Comparison of ENCODE assay signal across 8 cellular contexts in the genomic region with DNA sequence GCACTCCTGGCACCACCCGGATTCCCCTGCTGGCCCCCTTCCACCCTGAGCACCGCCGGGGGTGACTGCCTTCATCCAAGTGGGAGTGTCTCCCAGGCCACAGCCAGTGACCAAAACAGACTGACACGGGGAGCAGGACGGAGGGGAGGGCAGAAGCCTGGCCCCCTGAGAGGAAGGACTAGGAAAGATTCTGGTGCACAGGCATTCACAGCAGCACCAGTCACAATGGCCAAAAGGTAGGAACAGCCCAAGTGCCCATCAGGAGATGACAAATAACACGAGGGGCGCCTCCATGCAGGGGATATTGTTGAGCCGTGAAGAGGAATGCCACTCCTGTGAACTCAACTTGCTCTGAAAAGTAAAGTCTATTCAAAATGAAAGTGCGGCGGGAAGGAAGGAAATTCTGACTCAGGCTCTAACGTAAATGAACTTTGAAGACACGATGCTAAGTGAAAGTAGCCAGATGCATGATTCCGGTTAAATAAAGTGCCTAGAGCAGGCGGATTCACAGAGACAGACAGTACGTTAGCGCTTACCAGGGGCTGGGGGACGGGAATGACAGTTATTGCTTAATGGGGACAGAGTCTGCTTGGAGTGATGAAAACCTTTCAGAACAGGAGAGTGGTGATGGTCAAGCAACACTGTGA.
DNase-seq lines count a peak whose midpoint lies in the region; ATAC-seq and TF ChIP-seq lines count a peak whose summit lies in the region.

No MANE protein-coding gene starts in this region.

- 31% methylated on average over 10 of the region's 17 CpGs; no CpG with 5 or more reads in 1 of the 2 experiments for WGBS in IMR-90 (ENCODE audit: extremely low coverage in 2 of 2, insufficient read length in 1 of 2), 2 experiments
- WGBS in aorta, 2 donors: 22 to 46% methylated on average over 17 of the region's 17 CpGs

- peak overlapping the region; percentile 72 for H4K5ac ChIP-seq in IMR-90 (ENCODE audit: low read depth, low read length)

- H3K4ac ChIP-seq in IMR-90 (ENCODE audit: low read depth, low read length): peak overlapping the region; percentile 80

- H3K27me3 ChIP-seq in IMR-90 (ENCODE audit: control insufficient read depth, insufficient read depth, low read length) (no peaks in the 10 kb centered on the region), fibroblast of lung (ENCODE audit: control insufficient read depth, insufficient read depth, low read length) (no peaks in the 10 kb centered on the region), aorta (ENCODE audit: control insufficient read depth in 1 of 2, insufficient read depth in 2 of 2, low read length in 1 of 2) (no peaks in the 10 kb centered on the region)

- intact Hi-C loops in IMR-90 (cut with micrococcal nuclease): no loop called here
- intact Hi-C loops in aorta (cut with DNase I): no loop called here

- H3K14ac ChIP-seq in IMR-90 (replicated peaks; ENCODE audit: low read depth, low read length): peak overlapping the region; percentile 81

- no peak; the same call in 1 of the 2 replicates for TF ChIP-seq RAD21 in IMR-90 (IDR thresholded peaks at IDR 0.05; ENCODE audit: low read length)

- H3K4me2 ChIP-seq in IMR-90 (ENCODE audit: low read depth, low read length): peak overlapping the region; percentile 86
- peak overlapping the region; percentile 59 for H3K4me2 ChIP-seq in fibroblast of lung (ENCODE audit: extremely low read depth, insufficient read depth, low read length)

- peak overlapping the region; percentile 16; the same call in 1 of the 2 replicates for H3K4me3 ChIP-seq in IMR-90 (ENCODE audit: insufficient read depth, low read depth, low read length)
- peak overlapping the region in 3 of 4 experiments; percentile 2 to 32 (median 16) for H3K4me3 ChIP-seq in fibroblast of lung (replicated peaks in 1 of 4; ENCODE audit: control extremely low read depth in 1 of 4, insufficient read depth in 1 of 4, low read depth in 3 of 4, low read length in 4 of 4)
- no peak overlapping the region for H3K4me3 ChIP-seq in aorta (ENCODE audit: low read length in 2 of 2)

- peak overlapping the region; percentile 81; the same call in 1 of the 2 replicates for H3K23ac ChIP-seq in IMR-90 (ENCODE audit: low read depth, low read length)

- peak overlapping the region; percentile 77; the same call in 2 of the 3 replicates for H2BK15ac ChIP-seq in IMR-90 (ENCODE audit: low read depth, low read length)

- no peaks in the 10 kb centered on the region for H3K79me2 ChIP-seq in fibroblast of lung (ENCODE audit: control insufficient read depth, insufficient read depth, low read length)

- H3K79me1 ChIP-seq in IMR-90 (ENCODE audit: low read depth in 1 of 2, low read length in 2 of 2): no peaks in the 10 kb centered on the region

- H3K18ac ChIP-seq in IMR-90 (ENCODE audit: low read depth, low read length): peak overlapping the region; percentile 72

- H2AFZ ChIP-seq in IMR-90 (replicated peaks; ENCODE audit: low read length, poor library complexity) (peak overlapping the region; percentile 93), fibroblast of lung (ENCODE audit: low read length) (peak overlapping the region; percentile 67)

- peak overlapping the region; percentile 92 for H2BK120ac ChIP-seq in IMR-90 (ENCODE audit: low read depth, low read length)

- H3K36me3 ChIP-seq in IMR-90 (ENCODE audit: control insufficient read depth, insufficient read depth, low read length) (no peaks in the 10 kb centered on the region), fibroblast of lung (ENCODE audit: control insufficient read depth, insufficient read depth, low read length) (no peaks in the 10 kb centered on the region), aorta (ENCODE audit: control insufficient read depth in 1 of 2, insufficient read depth in 2 of 2, low read length in 1 of 2) (no peaks in the 10 kb centered on the region)

- H3K9me3 ChIP-seq in IMR-90 (ENCODE audit: control insufficient read depth, insufficient read depth, low read length) (no peaks in the 10 kb centered on the region), fibroblast of lung (ENCODE audit: control insufficient read depth, insufficient read depth, low read depth, low read length) (no peaks in the 10 kb centered on the region), aorta (ENCODE audit: control insufficient read depth, low read length) (no peaks in the 10 kb centered on the region)

- H2BK5ac ChIP-seq in IMR-90 (ENCODE audit: low read depth, low read length, poor library complexity, severe bottlenecking): peak overlapping the region; percentile 60

- no peaks in the 10 kb centered on the region; the same call in 1 of the 2 replicates for H3K9me1 ChIP-seq in IMR-90 (ENCODE audit: insufficient read depth, low read length)

- peak; percentile 60 for ATAC-seq in GM19455 (IDR thresholded peaks at IDR 0.05; ENCODE audit: unreplicated experiment)
- ATAC-seq in IMR-90 (ENCODE audit: low read depth): no peak
- ATAC-seq in aorta (ENCODE audit: low FRiP score): peak; percentile 65

- POLR2A ChIA-PET in IMR-90 (lab: Charles Lee; ENCODE audit: unreplicated experiment): no interaction called here

- dilution Hi-C loops in IMR-90 (cut with HindIII; ENCODE audit: low sequenced_read_pairs, unreplicated experiment): no loop called here

- H4K8ac ChIP-seq in IMR-90 (ENCODE audit: low read depth in 2 of 2, low read length in 2 of 2): peak overlapping the region in 1 of 2 experiments; percentile 90; a peak in 3 of 4 replicates

- in situ Hi-C loops in ACHN (cut with HindIII; ENCODE audit: low pct_ligation_motif_present, low pct_unique_long_range_greater_than_20kb, low sequenced_read_pairs): no loop called here
- in situ Hi-C loops in IMR-90 (cut with MboI; ENCODE audit: low sequenced_read_pairs): no loop called here

- DNase-seq in ACHN (peak; percentile 80), IMR-90 (peak; percentile 89), fibroblast of lung (ENCODE audit: low read depth in 2 of 2) (peak; percentile 85 to 95), pulmonary artery endothelial cell (ENCODE audit: low read depth, low spot score) (peak; percentile 90), aorta (peak in 1 of 2 donors; percentile 80), NCI-H2081 treated with DMSO at 0.1 percent for 48 hours (lab: John Stamatoyannopoulos, UW) (no peak)
- DNase-seq in activated CD8-positive, alpha-beta memory T cell treated with anti-CD3 and anti-CD28 coated beads for 24 hours: peak; percentile 81

- H4K20me1 ChIP-seq in IMR-90 (ENCODE audit: insufficient read depth, low read length) (no peaks in the 10 kb centered on the region), fibroblast of lung (ENCODE audit: control insufficient read depth, extremely low read depth, insufficient read depth, low read length) (no peaks in the 10 kb centered on the region)

- H2AK5ac ChIP-seq in IMR-90 (ENCODE audit: low read depth, low read length): peak overlapping the region; percentile 25; the same call in 1 of the 2 replicates

- no peak overlapping the region for H3K56ac ChIP-seq in IMR-90 (ENCODE audit: extremely low read depth, insufficient read depth, low read length)

- H4K91ac ChIP-seq in IMR-90 (ENCODE audit: insufficient read depth, low read depth, low read length): peak overlapping the region; percentile 60; the same call in 1 of the 2 replicates

- peak overlapping the region; percentile 86 for H2BK20ac ChIP-seq in IMR-90 (ENCODE audit: low read depth, low read length)

- peak overlapping the region; percentile 39 for H2AK9ac ChIP-seq in IMR-90 (replicated peaks; ENCODE audit: low read depth, low read length, poor library complexity)

- TF ChIP-seq CTCF in IMR-90 (conservative IDR thresholded peaks at IDR 0.05; ENCODE audit: low read depth, low read length): no peak
- TF ChIP-seq CTCF in fibroblast of lung (conservative IDR thresholded peaks at IDR 0.05 in 1 of 2, IDR thresholded peaks at IDR 0.05 in 1 of 2; ENCODE audit: low read depth in 1 of 2, low read length in 2 of 2): no peak

- CTCF ChIA-PET in IMR-90 (lab: Yijun Ruan, JAX): no interaction called here

- TF ChIP-seq POLR2A in IMR-90 (IDR thresholded peaks at IDR 0.05; ENCODE audit: low read depth, low read length): no peak

- peak overlapping the region; percentile 60 for H3K27ac ChIP-seq in IMR-90 (ENCODE audit: insufficient read depth, low read length)
- H3K27ac ChIP-seq in fibroblast of lung (ENCODE audit: insufficient read depth, low read length): peak overlapping the region; percentile 47
- H3K27ac ChIP-seq in aorta (ENCODE audit: low read depth in 1 of 2, low read length in 2 of 2): peak overlapping the region in 1 of 2 donors; percentile 27

- H3K4me1 ChIP-seq in IMR-90 (ENCODE audit: control insufficient read depth, insufficient read depth, low read length) (peaks cover 10% of the 10 kb centered on the region), fibroblast of lung (ENCODE audit: control insufficient read depth, extremely low read depth, insufficient read depth, low read length) (peaks cover 5% of the 10 kb centered on the region), aorta (ENCODE audit: control insufficient read depth in 1 of 2, insufficient read depth in 2 of 2, low read length in 2 of 2) (no peaks in the 10 kb centered on the region)

- BruUV-seq in IMR-90 (replicated peaks; lab: Mats Ljungman, UMichigan): no TSS peak

- H3K9ac ChIP-seq in IMR-90 (ENCODE audit: low read depth, low read length) (peak overlapping the region; percentile 49; the same call in 1 of the 2 replicates), fibroblast of lung (ENCODE audit: insufficient read depth, low read length) (no peak overlapping the region)

TF ChIP-seq in IMR-90, 13 proteins besides CTCF, POLR2A, EP300 and RAD21 (continues in another document):
- TF ChIP-seq, protein P1, sequence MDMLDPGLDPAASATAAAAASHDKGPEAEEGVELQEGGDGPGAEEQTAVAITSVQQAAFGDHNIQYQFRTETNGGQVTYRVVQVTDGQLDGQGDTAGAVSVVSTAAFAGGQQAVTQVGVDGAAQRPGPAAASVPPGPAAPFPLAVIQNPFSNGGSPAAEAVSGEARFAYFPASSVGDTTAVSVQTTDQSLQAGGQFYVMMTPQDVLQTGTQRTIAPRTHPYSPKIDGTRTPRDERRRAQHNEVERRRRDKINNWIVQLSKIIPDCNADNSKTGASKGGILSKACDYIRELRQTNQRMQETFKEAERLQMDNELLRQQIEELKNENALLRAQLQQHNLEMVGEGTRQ (IDR thresholded peaks at IDR 0.05; ENCODE audit: low read depth, low read length): no peak
- TF ChIP-seq NFE2L2 (IDR thresholded peaks at IDR 0.05; ENCODE audit: low read depth, low read length) (no peak), FOS (IDR thresholded peaks at IDR 0.05; ENCODE audit: low read depth, low read length) (peak; percentile 60), MXI1 (IDR thresholded peaks at IDR 0.05; ENCODE audit: borderline replicate concordance, low read depth, low read length) (no peak), MAFK (IDR thresholded peaks at IDR 0.05; ENCODE audit: low read depth, low read length) (no peak)

Comparison
In these comparisons a context has a peak if more than half of its experiments do, and no peak if none do; other contexts are left out.
1. H3K4me3 ChIP-seq: peak in IMR-90 (single experiment) and fibroblast of lung (3 of 4); none in aorta (0 of 2).